Comparison of ENCODE assay signal across 25 cellular contexts in genomic region chr1:45089711-45090110, GRCh38.
DNase-seq lines count a peak whose midpoint lies in the region; ATAC-seq and TF ChIP-seq lines count a peak whose summit lies in the region.
"Had no signal": no experiment of that assay in that cellular context is flagged by ENCODE, and none has a peak within 500 bp of the region (broad histone marks: within the 10 kb centered on the region; RNA-seq: fewer than 3 reads in every experiment).

No MANE protein-coding gene starts in this region.

- H3K4me3 ChIP-seq in LNCaP clone FGC (ENCODE audit: low read depth, low read length) (no peak overlapping the region), mucosa of descending colon (no peak overlapping the region)
- H3K4me3 ChIP-seq: BLaER1, GM12878 had no signal

- H3K27ac Mint-ChIP-seq in natural killer cell treated with Interleukin-12 subunit alpha and Interleukin-12 subunit beta and Interleukin-15 and Interleukin-18, amount 100 ng/mL, for 72 hours, result no peak overlapping the region
- H3K27ac Mint-ChIP-seq: CD14-positive monocyte; CD4-positive, CD25-positive, alpha-beta regulatory T cell; CD8-positive, alpha-beta memory T cell had no signal

- H3K36me3 ChIP-seq in mucosa of descending colon (ENCODE audit: low read depth), result no peaks in the 10 kb centered on the region
- H3K36me3 ChIP-seq: BE2C, BLaER1 had no signal

- H3K4me1 ChIP-seq in mucosa of descending colon (ENCODE audit: low read depth), result peaks cover 3% of the 10 kb centered on the region
- H3K4me1 ChIP-seq: BE2C, BLaER1 had no signal

- no peaks in the 10 kb centered on the region for H3K27me3 Mint-ChIP-seq in natural killer cell treated with Interleukin-12 subunit alpha and Interleukin-12 subunit beta and Interleukin-15 and Interleukin-18, amount 100 ng/mL, for 72 hours
- H3K27me3 Mint-ChIP-seq: CD4-positive, alpha-beta memory T cell; CD8-positive, alpha-beta memory T cell had no signal

- H3K9me3 ChIP-seq in mucosa of descending colon, result no peaks in the 10 kb centered on the region
- H3K9me3 ChIP-seq: BE2C had no signal

- no peak overlapping the region for H3K4me3 Mint-ChIP-seq in natural killer cell treated with Interleukin-12 subunit alpha and Interleukin-12 subunit beta and Interleukin-15 and Interleukin-18, amount 100 ng/mL, for 72 hours
- H3K4me3 Mint-ChIP-seq: CD14-positive monocyte; CD4-positive, alpha-beta memory T cell; CD4-positive, CD25-positive, alpha-beta regulatory T cell; CD8-positive, alpha-beta memory T cell had no signal

- H3K4me1 Mint-ChIP-seq in natural killer cell treated with Interleukin-12 subunit alpha and Interleukin-12 subunit beta and Interleukin-15 and Interleukin-18, amount 100 ng/mL, for 72 hours (ENCODE audit: low read depth in 2 of 2), result no peaks in the 10 kb centered on the region
- H3K4me1 Mint-ChIP-seq: CD14-positive monocyte; CD4-positive, alpha-beta memory T cell; CD8-positive, alpha-beta memory T cell had no signal

- intact Hi-C loops in mucosa of descending colon (cut with DNase I, micrococcal nuclease) (no loop called here), posterior vena cava (cut with DNase I) (no loop called here)

- ATAC-seq in mucosa of descending colon (peak; percentile 83), GM21526 (IDR thresholded peaks at IDR 0.05; ENCODE audit: low FRiP score, unreplicated experiment) (no peak), GM21381 (IDR thresholded peaks at IDR 0.05; ENCODE audit: unreplicated experiment) (no peak)
- ATAC-seq in natural killer cell treated with Interleukin-12 subunit alpha and Interleukin-12 subunit beta and Interleukin-15 and Interleukin-18, amount 100 ng/mL, for 72 hours, result no peak
- ATAC-seq: GM12878 had no signal

- TF ChIP-seq CTCF in LNCaP clone FGC (IDR thresholded peaks at IDR 0.05; ENCODE audit: control insufficient read depth, extremely low read depth, insufficient read depth), result no peak
- no peak for TF ChIP-seq CTCF in VCaP (conservative IDR thresholded peaks at IDR 0.05)
- TF ChIP-seq CTCF in mucosa of descending colon (IDR thresholded peaks at IDR 0.05), result no peak

- DNase-seq in LNCaP clone FGC (ENCODE audit: low read depth) (peak; percentile 6), mucosa of descending colon (no peak), posterior vena cava (ENCODE audit: low spot score) (no peak)
- no peak for DNase-seq in natural killer cell treated with Interleukin-12 subunit alpha and Interleukin-12 subunit beta and Interleukin-15 and Interleukin-18, amount 100 ng/mL, for 72 hours (ENCODE audit: low spot score)
- DNase-seq: 8988T; ACHN; BE2C; C1 segment of cervical spinal cord; CD4-positive, alpha-beta memory T cell; CD4-positive, CD25-positive, alpha-beta regulatory T cell; CD8-positive, alpha-beta memory T cell; COR-L47; DMS 273 treated with DMSO at 0.1 percent for 48 hours; DMS153; DMS53; DMS79; DND-41; EL; GDM1 had no signal

- no peaks in the 10 kb centered on the region for H3K36me3 Mint-ChIP-seq in natural killer cell treated with Interleukin-12 subunit alpha and Interleukin-12 subunit beta and Interleukin-15 and Interleukin-18, amount 100 ng/mL, for 72 hours
- H3K36me3 Mint-ChIP-seq: CD14-positive monocyte; CD4-positive, CD25-positive, alpha-beta regulatory T cell had no signal

- H3K9me3 Mint-ChIP-seq in natural killer cell treated with Interleukin-12 subunit alpha and Interleukin-12 subunit beta and Interleukin-15 and Interleukin-18, amount 100 ng/mL, for 72 hours, result no peaks in the 10 kb centered on the region
- H3K9me3 Mint-ChIP-seq: CD4-positive, CD25-positive, alpha-beta regulatory T cell; CD8-positive, alpha-beta memory T cell had no signal

- H3K27ac ChIP-seq in VCaP, result peak overlapping the region; percentile 28; the same call in 1 of the 2 replicates
- H3K27ac ChIP-seq: BLaER1 had no signal
